In genomic region chr20:41617059-41617921, GRCh38 we compare ENCODE assay signal across 8 cellular contexts. TPM values are rescaled to one million over a fixed set of nuclear protein-coding genes. Genes with fewer than 3 reads are reported as not detected.
DNase-seq lines count a peak whose midpoint lies in the region; ATAC-seq and TF ChIP-seq lines count a peak whose summit lies in the region.

No MANE protein-coding gene starts in this region.

- peaks cover 12% of the 10 kb centered on the region for H3K4me1 ChIP-seq in testis

- WGBS in testis, 2 donors: 3% methylated on average over 22 to 33 of the region's 38 CpGs

- no peak for TF ChIP-seq CTCF in epithelial cell of proximal tubule (conservative IDR thresholded peaks at IDR 0.05; ENCODE audit: low read depth, low read length)
- TF ChIP-seq CTCF in testis (IDR thresholded peaks at IDR 0.05): no peak

- CTCF ChIA-PET in activated CD8-positive, alpha-beta memory T cell treated with anti-CD3 and anti-CD28 coated beads, Interleukin-2, amount 10 ng/mL, durations not matched to agents 7 days and 5 days (lab: Charles Lee): interaction anchor here (1.3 kb wide), 1 partner anchor 74 kb away, joined by 3 read pairs; no protein-coding TSS in a partner anchor

- H3K27me3 Mint-ChIP-seq in activated CD8-positive, alpha-beta memory T cell treated with anti-CD3 and anti-CD28 coated beads, Interleukin-2, amount 10 ng/mL, durations not matched to agents 7 days and 5 days: peaks cover 4% of the 10 kb centered on the region
- H3K27me3 Mint-ChIP-seq in naive B cell: no peaks in the 10 kb centered on the region

- peak; percentile 32 for DNase-seq in G401 (ENCODE audit: low spot score)
- DNase-seq in H7: no peak
- DNase-seq in NCI-H146 (lab: John Stamatoyannopoulos, UW): peak; percentile 67
- DNase-seq in activated CD8-positive, alpha-beta memory T cell treated with anti-CD3 and anti-CD28 coated beads, Interleukin-2, amount 10 ng/mL, durations not matched to agents 7 days and 5 days: peak; percentile 59
- DNase-seq in epithelial cell of proximal tubule (ENCODE audit: low read depth): peak; percentile 6
- peak; percentile 37 for DNase-seq in naive B cell
- DNase-seq in testis: peak; percentile 64
- no peak for DNase-seq in HPDE6-E6E7 (ENCODE audit: extremely low spot score)

- H3K36me3 Mint-ChIP-seq in activated CD8-positive, alpha-beta memory T cell treated with anti-CD3 and anti-CD28 coated beads, Interleukin-2, amount 10 ng/mL, durations not matched to agents 7 days and 5 days: peaks cover 1% of the 10 kb centered on the region
- no peaks in the 10 kb centered on the region for H3K36me3 Mint-ChIP-seq in naive B cell

- H3K4me3 Mint-ChIP-seq in activated CD8-positive, alpha-beta memory T cell treated with anti-CD3 and anti-CD28 coated beads, Interleukin-2, amount 10 ng/mL, durations not matched to agents 7 days and 5 days: peak overlapping the region; percentile 84
- H3K4me3 Mint-ChIP-seq in naive B cell: peak overlapping the region; percentile 87 to 99 (median 94)

- ATAC-seq in activated CD8-positive, alpha-beta memory T cell treated with anti-CD3 and anti-CD28 coated beads, Interleukin-2, amount 10 ng/mL, durations not matched to agents 7 days and 5 days: peak; percentile 1
- peak; percentile 8 to 17 for ATAC-seq in naive B cell (ENCODE audit: low read depth in 2 of 2)

- intact Hi-C loops in testis (cut with DNase I; ENCODE audit: low total_unique reads): no loop called here

- H3K9me3 ChIP-seq in testis: no peaks in the 10 kb centered on the region

- H3K36me3 ChIP-seq in H7 (replicated peaks; ENCODE audit: control insufficient read depth, insufficient read depth, low read length): no peaks in the 10 kb centered on the region
- no peaks in the 10 kb centered on the region for H3K36me3 ChIP-seq in testis (ENCODE audit: low read depth, missing control alignments)

- in situ Hi-C loops in G401 (cut with HindIII; ENCODE audit: low sequenced_read_pairs): no loop called here

- H3K4me3 ChIP-seq in H7 (ENCODE audit: insufficient read depth, low read depth, low read length) (peak overlapping the region; percentile 50), epithelial cell of proximal tubule (ENCODE audit: low read depth, low read length) (peak overlapping the region; percentile 83), testis (peak overlapping the region; percentile 72 to 93)

- H3K27ac ChIP-seq in testis: peak overlapping the region; percentile 10 to 90

- TF ChIP-seq POLR2A in testis (IDR thresholded peaks at IDR 0.05): no peak

- no peaks in the 10 kb centered on the region for H3K9me3 Mint-ChIP-seq in activated CD8-positive, alpha-beta memory T cell treated with anti-CD3 and anti-CD28 coated beads, Interleukin-2, amount 10 ng/mL, durations not matched to agents 7 days and 5 days (ENCODE audit: low read depth)
- H3K9me3 Mint-ChIP-seq in naive B cell: no peaks in the 10 kb centered on the region

- peak overlapping the region; percentile 78 for H3K27ac Mint-ChIP-seq in activated CD8-positive, alpha-beta memory T cell treated with anti-CD3 and anti-CD28 coated beads, Interleukin-2, amount 10 ng/mL, durations not matched to agents 7 days and 5 days
- peak overlapping the region; percentile 34 to 98 (median 85) for H3K27ac Mint-ChIP-seq in naive B cell

- H3K27me3 ChIP-seq in H7 (ENCODE audit: control insufficient read depth, insufficient read depth, low read length) (no peaks in the 10 kb centered on the region; the same call in 1 of the 2 replicates), testis (no peaks in the 10 kb centered on the region)

- H3K4me1 Mint-ChIP-seq in activated CD8-positive, alpha-beta memory T cell treated with anti-CD3 and anti-CD28 coated beads, Interleukin-2, amount 10 ng/mL, durations not matched to agents 7 days and 5 days: peaks cover 32% of the 10 kb centered on the region
- peaks cover 28 to 42% (median 33%) of the 10 kb centered on the region in 3 donors for H3K4me1 Mint-ChIP-seq in naive B cell

RNA-seq across cellular contexts. Expression of gene CHD6, which starts 0.9 kb away (rescaled TPM):
- total RNA-seq in G401 (2014; rRNA removed; shearing (Covaris generic)): 9.5 and 14.2 TPM in 2 replicates
- total RNA-seq in H7 (2014; rRNA removed; shearing (Covaris generic)): 19.7 and 30.2 TPM in 2 replicates
- 10 to 100 TPM; 32.2 to 33.5 TPM for total RNA-seq in activated CD8-positive, alpha-beta memory T cell treated with anti-CD3 and anti-CD28 coated beads, Interleukin-2, amount 10 ng/mL, durations not matched to agents 7 days and 5 days
- total RNA-seq in epithelial cell of proximal tubule (6.4 and 22.3 TPM in 2 replicates), testis (10 to 100 TPM; 71.5 to 73.9 TPM)
- polyA plus RNA-seq in naive B cell (ENCODE audit: low read depth in 6 of 6) (10 to 100 TPM; 30.5 to 82.8 (median 51.9) TPM), testis (ENCODE audit: insufficient read depth, low read depth, low replicate concordance) (21.3 TPM)

Comparison
In these comparisons a context has a peak if more than half of its experiments do, and no peak if none do; other contexts are left out.
1. DNase-seq: peak in G401 (single experiment), NCI-H146 (single experiment), activated CD8-positive, alpha-beta memory T cell treated with anti-CD3 and anti-CD28 coated beads, Interleukin-2, amount 10 ng/mL, durations not matched to agents 7 days and 5 days (single experiment), epithelial cell of proximal tubule (single experiment), naive B cell (single experiment) and testis (single experiment); none in H7 (single experiment) and HPDE6-E6E7 (single experiment).
2. Peak in every context shown above with its lines, with median percentiles within 50 percentile points of each other: H3K4me3 ChIP-seq.